ENCODE assay signal across 8 cellular contexts in genomic region chr9:100351508-100351907, GRCh38. TPM values are rescaled to one million over a fixed set of nuclear protein-coding genes. Genes with fewer than 3 reads are reported as not detected.
A peak's percentile ranks its signal among the peaks of the same experiment; 100 is the strongest.
DNase-seq lines count a peak whose midpoint lies in the region; ATAC-seq and TF ChIP-seq lines count a peak whose summit lies in the region.

No MANE protein-coding gene starts in this region.

- H3K27me3 ChIP-seq in heart right ventricle, result no peaks in the 10 kb centered on the region
- H3K27me3 ChIP-seq in mesendoderm (ENCODE audit: insufficient read depth, low read length, poor library complexity), result no peaks in the 10 kb centered on the region

- TF ChIP-seq CTCF in heart right ventricle (IDR thresholded peaks at IDR 0.05), result no peak
- TF ChIP-seq CTCF in brain (conservative IDR thresholded peaks at IDR 0.05), result no peak

- H3K27ac ChIP-seq in heart right ventricle, result peak overlapping the region in 1 of 10 donors; percentile 78
- no peak overlapping the region for H3K27ac ChIP-seq in mesendoderm (ENCODE audit: low read depth, low read length)
- no peak overlapping the region for H3K27ac ChIP-seq in urinary bladder (ENCODE audit: low read depth)

- peak overlapping the region; percentile 73 for H3K4me2 ChIP-seq in mesendoderm (ENCODE audit: low read length)

- peaks cover 25% of the 10 kb centered on the region for H3K36me3 Mint-ChIP-seq in brain

- H3K4me3 ChIP-seq in heart right ventricle (peak overlapping the region in 9 of 10 donors; percentile 77 to 97 (median 85)), mesendoderm (ENCODE audit: low read length) (peak overlapping the region; percentile 87), urinary bladder (ENCODE audit: low read depth, low read length) (peak overlapping the region; percentile 93)

- peaks cover 0 to 5% (median 0%) of the 10 kb centered on the region in 11 donors for H3K9me3 ChIP-seq in heart right ventricle

- H3K27me3 Mint-ChIP-seq in brain, result no peaks in the 10 kb centered on the region

- no peak overlapping the region for H3K4ac ChIP-seq in mesendoderm (ENCODE audit: low read depth, low read length)

- H3K36me3 ChIP-seq in heart right ventricle (peaks cover 0 to 13% (median 0%) of the 10 kb centered on the region in 9 donors), mesendoderm (ENCODE audit: control insufficient read depth, insufficient read depth, low read length) (no peaks in the 10 kb centered on the region), urinary bladder (ENCODE audit: insufficient read depth) (no peaks in the 10 kb centered on the region)

- H4K5ac ChIP-seq in mesendoderm (ENCODE audit: low read length), result no peak overlapping the region

- H3K4me1 ChIP-seq in heart right ventricle (peaks cover 0 to 32% (median 16%) of the 10 kb centered on the region in 9 donors), mesendoderm (ENCODE audit: control insufficient read depth, low read depth, low read length) (peaks cover 8% of the 10 kb centered on the region), urinary bladder (ENCODE audit: insufficient read depth) (no peaks in the 10 kb centered on the region)

- H2BK5ac ChIP-seq in mesendoderm (ENCODE audit: low read length), result no peak overlapping the region

- H3K79me1 ChIP-seq in mesendoderm (ENCODE audit: low read length), result no peaks in the 10 kb centered on the region

- H2AK5ac ChIP-seq in mesendoderm (ENCODE audit: low read length), result no peak overlapping the region

- no peak overlapping the region for H4K8ac ChIP-seq in mesendoderm (ENCODE audit: low read depth, low read length)

- no peak overlapping the region for H3K23ac ChIP-seq in mesendoderm (ENCODE audit: low read length)

- H3K9me3 Mint-ChIP-seq in brain, result peaks cover 0 to 5% (median 2%) of the 10 kb centered on the region in 5 experiments

- H3K27ac Mint-ChIP-seq in brain, result peak overlapping the region; percentile 72 to 87 (median 84)

- ATAC-seq in heart right ventricle (no peak), HG03354 (IDR thresholded peaks at IDR 0.05; ENCODE audit: poor library complexity, severe bottlenecking, unreplicated experiment) (no peak), GM21367 (IDR thresholded peaks at IDR 0.05; ENCODE audit: unreplicated experiment) (no peak), HG03139 (IDR thresholded peaks at IDR 0.05; ENCODE audit: unreplicated experiment) (no peak)

- H3K79me2 ChIP-seq in mesendoderm (ENCODE audit: control insufficient read depth, insufficient read depth, low read length), result peaks cover 48% of the 10 kb centered on the region

- DNase-seq in heart right ventricle, result no peak
- DNase-seq in cardiac septum (ENCODE audit: low spot score), result no peak
- DNase-seq in mesendoderm, result no peak

- peak overlapping the region; percentile 92 for H3K56ac ChIP-seq in mesendoderm (ENCODE audit: low read length)

- H3K4me1 Mint-ChIP-seq in brain, result peaks cover 69% of the 10 kb centered on the region

- no peak overlapping the region for H2BK120ac ChIP-seq in mesendoderm (ENCODE audit: low read depth, low read length)

- H2BK15ac ChIP-seq in mesendoderm (replicated peaks; ENCODE audit: low read depth), result no peak overlapping the region

- peak overlapping the region; percentile 91 to 97 (median 93) for H3K4me3 Mint-ChIP-seq in brain

- peak overlapping the region; percentile 94 for H3K9ac ChIP-seq in mesendoderm (ENCODE audit: low read length)

- intact Hi-C loops in heart right ventricle (cut with DNase I) (loop anchor here in 5 of 10 donors (5.0 to 10.0 kb wide), 4 partner anchors 73 to 246 kb away; partner anchors contain the start of gene MSANTD3 (in 5 of the 5)), cardiac septum (cut with DNase I) (loop anchor here (5.0 kb wide), 3 partner anchors 61 to 246 kb away; partner anchors contain the start of gene MSANTD3)

- 46 to 47% methylated on average over 5 of the region's 5 CpGs for WGBS in heart right ventricle, 2 donors
- no CpG with 5 or more reads among the region's 5 CpGs for WGBS in mesendoderm (ENCODE audit: extremely low coverage, insufficient coverage, low lambda C conversion rate)
- WGBS in urinary bladder, result 39% methylated on average over 5 of the region's 5 CpGs

- no peak overlapping the region for H3K18ac ChIP-seq in mesendoderm (ENCODE audit: low read length)

RNA-seq across cellular contexts. Expression of gene TEX10, which starts 1.2 kb away (rescaled TPM):
- total RNA-seq in heart right ventricle, result 10 to 100 TPM in 2 of 10 donors, 1 to 10 TPM in 8; 7.1 to 10.3 (median 9.2) TPM
- 1 to 10 TPM; 2.9 to 6.0 TPM for polyA plus RNA-seq in heart right ventricle
- 7.6 TPM for total RNA-seq in cardiac septum
- 15.3 TPM for polyA plus RNA-seq in brain (ENCODE audit: insufficient read depth, low read depth, low replicate concordance)
- 83.3 TPM for polyA plus RNA-seq in mesendoderm (2013, experiment 1 of 2)
- polyA plus RNA-seq in mesendoderm (2013, experiment 2 of 2), result 80.9 TPM
- 43.0 TPM for total RNA-seq in urinary bladder
- polyA plus RNA-seq in urinary bladder, result 9.8 TPM
